Comparison of ENCODE assay signal across 9 cellular contexts in the genomic region with DNA sequence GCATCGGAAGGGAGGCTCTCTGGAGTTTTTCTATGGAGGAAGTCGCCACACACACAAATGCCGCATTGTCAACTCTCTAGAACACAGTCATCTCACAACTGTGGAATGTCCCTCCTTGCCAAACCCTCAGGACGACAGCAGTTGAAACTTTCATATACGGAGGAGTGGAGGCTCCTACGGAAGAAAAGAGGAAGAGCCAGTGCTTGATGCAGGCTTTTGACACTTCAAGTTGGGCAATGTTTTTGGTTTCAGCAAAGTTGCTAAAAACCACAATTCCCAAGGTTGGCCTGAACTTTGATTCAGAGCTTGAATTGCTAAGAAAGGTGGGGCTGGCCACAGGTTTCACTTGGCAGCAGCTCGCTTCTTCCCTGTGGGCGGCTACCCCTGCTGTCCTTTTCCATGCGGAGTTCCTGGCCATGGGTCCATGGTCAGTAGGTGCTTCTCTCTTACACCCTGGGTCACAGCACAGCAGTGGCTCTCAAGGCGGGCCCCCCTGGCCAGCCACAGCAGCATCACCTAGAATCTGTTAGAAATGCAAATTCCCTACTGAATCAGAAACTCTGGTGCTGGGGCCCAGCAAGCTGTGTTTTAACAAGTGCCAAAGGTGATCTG.
A peak's percentile ranks its signal among the peaks of the same experiment; 100 is the strongest.
DNase-seq lines count a peak whose midpoint lies in the region; ATAC-seq, FAIRE-seq and TF ChIP-seq lines count a peak whose summit lies in the region.
"Had no signal": no experiment of that assay in that cellular context is flagged by ENCODE, and none has a peak within 500 bp of the region (broad histone marks: within the 10 kb centered on the region; RNA-seq: fewer than 3 reads in every experiment).

No MANE protein-coding gene starts in this region.

- TF ChIP-seq EP300 in K562 (IDR thresholded peaks at IDR 0.05; ENCODE audit: low read length): no peak

- no peak overlapping the region for H3K9ac ChIP-seq in K562 (ENCODE audit: insufficient read depth in 1 of 2, low read depth in 2 of 2, low read length in 2 of 2)

- BruUV-seq in K562 (replicated peaks; lab: Mats Ljungman, UMichigan): no TSS peak

- H3K36me3 ChIP-seq in K562 (ENCODE audit: control insufficient read depth, insufficient read depth, low read length): no peaks in the 10 kb centered on the region
- H3K36me3 ChIP-seq in effector memory CD4-positive, alpha-beta T cell (ENCODE audit: control insufficient read depth, insufficient read depth, low read length): no peaks in the 10 kb centered on the region
- H3K36me3 ChIP-seq in adrenal gland (replicated peaks in 1 of 2): no peaks in the 10 kb centered on the region
- H3K36me3 ChIP-seq: right lobe of liver had no signal

- H3K9me1 ChIP-seq in K562 (ENCODE audit: control insufficient read depth, insufficient read depth, low read length): no peaks in the 10 kb centered on the region

- H3K36me3 Mint-ChIP-seq in stimulated activated naive B cell treated with anti-CD40 and anti-IgM and Interleukin-4, amounts not matched to agents 10 μg/mL and 1 μg/mL and 100 μg/mL, for 72 hours: peaks cover 0 to 2% of the 10 kb centered on the region in 2 donors

- H3K27me3 Mint-ChIP-seq in stimulated activated naive B cell treated with anti-CD40 and anti-IgM and Interleukin-4, amounts not matched to agents 10 μg/mL and 1 μg/mL and 100 μg/mL, for 72 hours: peaks cover 5 to 20% of the 10 kb centered on the region in 2 donors

- H3K9me3 Mint-ChIP-seq in stimulated activated naive B cell treated with anti-CD40 and anti-IgM and Interleukin-4, amounts not matched to agents 10 μg/mL and 1 μg/mL and 100 μg/mL, for 72 hours: no peaks in the 10 kb centered on the region

- H3K9me3 ChIP-seq in K562 (replicated peaks; ENCODE audit: control insufficient read depth, insufficient read depth, low read depth, low read length) (no peaks in the 10 kb centered on the region), adrenal gland (replicated peaks in 1 of 3) (no peaks in the 10 kb centered on the region)
- H3K9me3 ChIP-seq in effector memory CD4-positive, alpha-beta T cell (ENCODE audit: control insufficient read depth, low read length): no peaks in the 10 kb centered on the region
- H3K9me3 ChIP-seq: right lobe of liver had no signal

- no peaks in the 10 kb centered on the region; a peak in 1 of 5 replicates for H3K27me3 ChIP-seq in K562 (ENCODE audit: control insufficient read depth in 2 of 2, insufficient read depth in 2 of 2, low read length in 2 of 2)
- no peaks in the 10 kb centered on the region for H3K27me3 ChIP-seq in effector memory CD4-positive, alpha-beta T cell (replicated peaks; ENCODE audit: control insufficient read depth, insufficient read depth, low read length, poor library complexity, severe bottlenecking)
- no peaks in the 10 kb centered on the region for H3K27me3 ChIP-seq in adrenal gland
- H3K27me3 ChIP-seq: right lobe of liver had no signal

- H2AFZ ChIP-seq in K562 (ENCODE audit: low read depth, low read length): no peak overlapping the region

- ATAC-seq in GM21390 (IDR thresholded peaks at IDR 0.05; ENCODE audit: unreplicated experiment) (peak; percentile 71), HG03565 (IDR thresholded peaks at IDR 0.05; ENCODE audit: unreplicated experiment) (peak; percentile 75), K562 (no peak)
- peak; percentile 86 to 89 for ATAC-seq in stimulated activated naive B cell treated with anti-CD40 and anti-IgM and Interleukin-4, amounts not matched to agents 10 μg/mL and 1 μg/mL and 100 μg/mL, for 72 hours (replicated peaks)

- DNase-seq in GM12864 (ENCODE audit: low read depth) (peak; percentile 64), K562 (ENCODE audit: extremely low read depth in 1 of 4, low spot score in 3 of 4) (no peak), NCI-H2081 (lab: John Stamatoyannopoulos, UW) (no peak), adrenal gland (no peak)
- peak; percentile 76 for DNase-seq in stimulated activated naive B cell treated with anti-CD40 and anti-IgM and Interleukin-4, amounts not matched to agents 10 μg/mL and 1 μg/mL and 100 μg/mL, for 72 hours
- no peak for DNase-seq in effector memory CD4-positive, alpha-beta T cell
- DNase-seq: right lobe of liver had no signal

- 2% methylated on average over 9 of the region's 10 CpGs for WGBS in K562 (ENCODE audit: insufficient coverage, low coverage, missing lambda C conversion rate)
- 69 to 77% (median 74%) methylated on average over 8 to 10 of the region's 10 CpGs for WGBS in adrenal gland, 4 donors

- POLR2A ChIA-PET in K562 (lab: Yijun Ruan, JAX): no interaction called here

- H3K4me2 ChIP-seq in K562 (ENCODE audit: insufficient read depth, low read length): no peak overlapping the region

- H3K4me1 ChIP-seq in K562 (replicated peaks in 1 of 2; ENCODE audit: control insufficient read depth in 2 of 2, insufficient read depth in 2 of 2, low read length in 2 of 2): no peaks in the 10 kb centered on the region
- no peaks in the 10 kb centered on the region for H3K4me1 ChIP-seq in effector memory CD4-positive, alpha-beta T cell (ENCODE audit: control insufficient read depth, insufficient read depth, low read length, poor library complexity, severe bottlenecking)
- H3K4me1 ChIP-seq in adrenal gland (replicated peaks in 1 of 2): no peaks in the 10 kb centered on the region
- H3K4me1 ChIP-seq: right lobe of liver had no signal

- CTCF ChIA-PET in K562 (lab: Yijun Ruan, JAX; ENCODE audit: low intra/inter-chr PET ratio): no interaction called here

- H4K20me1 ChIP-seq in K562 (replicated peaks; ENCODE audit: control insufficient read depth, insufficient read depth, low read length): no peaks in the 10 kb centered on the region

- TF ChIP-seq RAD21 in K562 (CRISPR knock-in tag; conservative IDR thresholded peaks at IDR 0.05 in 1 of 2, IDR thresholded peaks at IDR 0.05 in 1 of 2): no peak

- H3K27ac Mint-ChIP-seq in stimulated activated naive B cell treated with anti-CD40 and anti-IgM and Interleukin-4, amounts not matched to agents 10 μg/mL and 1 μg/mL and 100 μg/mL, for 72 hours: peak overlapping the region; percentile 91

- peaks cover 15 to 22% of the 10 kb centered on the region in 2 donors for H3K4me1 Mint-ChIP-seq in stimulated activated naive B cell treated with anti-CD40 and anti-IgM and Interleukin-4, amounts not matched to agents 10 μg/mL and 1 μg/mL and 100 μg/mL, for 72 hours

- peak overlapping the region; percentile 8 to 26 for H3K4me3 Mint-ChIP-seq in stimulated activated naive B cell treated with anti-CD40 and anti-IgM and Interleukin-4, amounts not matched to agents 10 μg/mL and 1 μg/mL and 100 μg/mL, for 72 hours

- TF ChIP-seq CTCF in GM12864 (IDR thresholded peaks at IDR 0.05; ENCODE audit: low read depth, low read length, missing control alignments) (no peak), K562 (IDR thresholded peaks at IDR 0.05 in 2 of 3, conservative IDR thresholded peaks at IDR 0.05 in 1 of 3; ENCODE audit: insufficient read depth in 2 of 3, low read depth in 1 of 3, low read length in 3 of 3) (no peak), adrenal gland (IDR thresholded peaks at IDR 0.05) (no peak)

- no peak for TF ChIP-seq POLR2A in K562 (conservative IDR thresholded peaks at IDR 0.05)
- no peak for TF ChIP-seq POLR2A in adrenal gland (IDR thresholded peaks at IDR 0.05)

- intact Hi-C loops in K562 (cut with micrococcal nuclease) (no loop called here), adrenal gland (cut with DNase I) (no loop called here)

- no peaks in the 10 kb centered on the region for H3K79me2 ChIP-seq in K562 (ENCODE audit: control insufficient read depth, insufficient read depth, low read length)

- in situ Hi-C loops in K562 (cut with MboI): no loop called here

- no peak overlapping the region for H3K27ac ChIP-seq in K562 (ENCODE audit: extremely low read depth, low read depth, low read length)
- no peak overlapping the region for H3K27ac ChIP-seq in effector memory CD4-positive, alpha-beta T cell (ENCODE audit: insufficient read depth, low read length, poor library complexity, severe bottlenecking)
- no peak overlapping the region for H3K27ac ChIP-seq in adrenal gland
- H3K27ac ChIP-seq: right lobe of liver had no signal

- no peak for FAIRE-seq in K562 (lab: Jason Lieb, UNC)

- no peak overlapping the region for H3K4me3 ChIP-seq in GM12864 (ENCODE audit: low read depth, low read length)
- H3K4me3 ChIP-seq in K562: no peak overlapping the region
- H3K4me3 ChIP-seq in effector memory CD4-positive, alpha-beta T cell (ENCODE audit: insufficient read depth, low read depth, low read length, poor library complexity, severe bottlenecking): no peak overlapping the region
- H3K4me3 ChIP-seq in adrenal gland: no peak overlapping the region
- H3K4me3 ChIP-seq: right lobe of liver had no signal

TF ChIP-seq in K562, 482 proteins besides CTCF, POLR2A, EP300 and RAD21:
- 0 out of 2 replicates have a peak, but pooled peaks have one; percentile 3 for TF ChIP-seq SPI1 (IDR thresholded peaks at IDR 0.05; ENCODE audit: borderline replicate concordance, low read depth, low read length)
- TF ChIP-seq, protein P1, sequence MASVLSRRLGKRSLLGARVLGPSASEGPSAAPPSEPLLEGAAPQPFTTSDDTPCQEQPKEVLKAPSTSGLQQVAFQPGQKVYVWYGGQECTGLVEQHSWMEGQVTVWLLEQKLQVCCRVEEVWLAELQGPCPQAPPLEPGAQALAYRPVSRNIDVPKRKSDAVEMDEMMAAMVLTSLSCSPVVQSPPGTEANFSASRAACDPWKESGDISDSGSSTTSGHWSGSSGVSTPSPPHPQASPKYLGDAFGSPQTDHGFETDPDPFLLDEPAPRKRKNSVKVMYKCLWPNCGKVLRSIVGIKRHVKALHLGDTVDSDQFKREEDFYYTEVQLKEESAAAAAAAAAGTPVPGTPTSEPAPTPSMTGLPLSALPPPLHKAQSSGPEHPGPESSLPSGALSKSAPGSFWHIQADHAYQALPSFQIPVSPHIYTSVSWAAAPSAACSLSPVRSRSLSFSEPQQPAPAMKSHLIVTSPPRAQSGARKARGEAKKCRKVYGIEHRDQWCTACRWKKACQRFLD (CRISPR knock-in tag; IDR thresholded peaks at IDR 0.05): no peak

Comparison
In these comparisons a context has a peak if more than half of its experiments do, and no peak if none do; other contexts are left out.
1. DNase-seq: peak in GM12864 (single experiment) and stimulated activated naive B cell treated with anti-CD40 and anti-IgM and Interleukin-4, amounts not matched to agents 10 μg/mL and 1 μg/mL and 100 μg/mL, for 72 hours (single experiment); none in K562 (0 of 4), NCI-H2081 (0 of 2), effector memory CD4-positive, alpha-beta T cell (0 of 3) and adrenal gland (0 of 7).